In genomic region chr14:96231731-96232130, GRCh38 we compare ENCODE assay signal across 1 cellular context.
TF ChIP-seq lines count a peak whose summit lies in the region.

No MANE protein-coding gene starts in this region.

TF ChIP-seq in IMR-90, 13 proteins besides CTCF, POLR2A, EP300 and RAD21:
- TF ChIP-seq CHD1 (IDR thresholded peaks at IDR 0.05; ENCODE audit: low read depth, low read length) (no peak), MAFK (IDR thresholded peaks at IDR 0.05; ENCODE audit: low read depth, low read length) (no peak), MAZ (IDR thresholded peaks at IDR 0.05; ENCODE audit: borderline replicate concordance, low read depth, low read length) (no peak), MXI1 (IDR thresholded peaks at IDR 0.05; ENCODE audit: borderline replicate concordance, low read depth, low read length) (no peak), BHLHE40 (IDR thresholded peaks at IDR 0.05; ENCODE audit: low read depth, low read length) (no peak), NFE2L2 (IDR thresholded peaks at IDR 0.05; ENCODE audit: low read depth, low read length) (no peak), FOS (IDR thresholded peaks at IDR 0.05; ENCODE audit: low read depth, low read length) (no peak)
- TF ChIP-seq, protein P1, sequence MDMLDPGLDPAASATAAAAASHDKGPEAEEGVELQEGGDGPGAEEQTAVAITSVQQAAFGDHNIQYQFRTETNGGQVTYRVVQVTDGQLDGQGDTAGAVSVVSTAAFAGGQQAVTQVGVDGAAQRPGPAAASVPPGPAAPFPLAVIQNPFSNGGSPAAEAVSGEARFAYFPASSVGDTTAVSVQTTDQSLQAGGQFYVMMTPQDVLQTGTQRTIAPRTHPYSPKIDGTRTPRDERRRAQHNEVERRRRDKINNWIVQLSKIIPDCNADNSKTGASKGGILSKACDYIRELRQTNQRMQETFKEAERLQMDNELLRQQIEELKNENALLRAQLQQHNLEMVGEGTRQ (IDR thresholded peaks at IDR 0.05; ENCODE audit: low read depth, low read length) = no peak
TF ChIP-seq in IMR-90: peak in this region for 0.
